In genomic region chr7:2638224-2638991, GRCh38 we compare ENCODE assay signal across 13 cellular contexts. TPM values are rescaled to one million over a fixed set of nuclear protein-coding genes. Genes with fewer than 3 reads are reported as not detected.
DNase-seq lines count a peak whose midpoint lies in the region; ATAC-seq and TF ChIP-seq lines count a peak whose summit lies in the region.
"Had no signal": no experiment of that assay in that cellular context is flagged by ENCODE, and none has a peak within 500 bp of the region (broad histone marks: within the 10 kb centered on the region; RNA-seq: fewer than 3 reads in every experiment).

No MANE protein-coding gene starts in this region.

- H3K9me3 ChIP-seq in BLaER1, result no peaks in the 10 kb centered on the region
- no peaks in the 10 kb centered on the region for H3K9me3 ChIP-seq in adrenal gland (replicated peaks in 1 of 3)
- H3K9me3 ChIP-seq in heart left ventricle, result no peaks in the 10 kb centered on the region
- no peaks in the 10 kb centered on the region for H3K9me3 ChIP-seq in gastrocnemius medialis
- H3K9me3 ChIP-seq: colonic mucosa had no signal

- peak overlapping the region; percentile 97 for H3K4me2 ChIP-seq in BLaER1

- peaks cover 95% of the 10 kb centered on the region for H4K20me1 ChIP-seq in BLaER1

- WGBS in adrenal gland, 4 donors, result 39 to 62% (median 50%) methylated on average over 16 to 34 of the region's 34 CpGs
- 42 to 61% (median 45%) methylated on average over 9 to 34 of the region's 34 CpGs for WGBS in heart left ventricle, 4 donors

- H3K9ac ChIP-seq in BLaER1, result peak overlapping the region; percentile 81

- ATAC-seq in heart left ventricle (peak in 3 of 4 donors; percentile 4 to 25 (median 19)), gastrocnemius medialis (peak; percentile 42 to 48), HG02852 (IDR thresholded peaks at IDR 0.05; ENCODE audit: unreplicated experiment) (no peak)

- TF ChIP-seq CTCF in adrenal gland (IDR thresholded peaks at IDR 0.05), result no peak
- TF ChIP-seq CTCF in heart left ventricle (IDR thresholded peaks at IDR 0.05), result no peak
- TF ChIP-seq CTCF in gastrocnemius medialis (IDR thresholded peaks at IDR 0.05 in 4 of 5, conservative IDR thresholded peaks at IDR 0.05 in 1 of 5), result no peak
- TF ChIP-seq CTCF in GM13977 (IDR thresholded peaks at IDR 0.05; ENCODE audit: extremely low read depth, insufficient read depth, missing control alignments), result no peak

- TF ChIP-seq POLR2A in adrenal gland (IDR thresholded peaks at IDR 0.05) (peak in 1 of 2 donors; percentile 35), heart left ventricle (IDR thresholded peaks at IDR 0.05) (no peak), gastrocnemius medialis (IDR thresholded peaks at IDR 0.05) (no peak)

- H3K4me3 ChIP-seq in BLaER1 (peak overlapping the region; percentile 59), adrenal gland (no peak overlapping the region), heart left ventricle (peak overlapping the region in 2 of 12 donors; percentile 15 to 35), gastrocnemius medialis (peak overlapping the region in 1 of 4 donors; percentile 2)
- H3K4me3 ChIP-seq: colonic mucosa had no signal

- in situ Hi-C loops in gastrocnemius medialis (cut with MboI; ENCODE audit: low sequenced_read_pairs in 4 of 4) (no loop called here), GM13977 (cut with MboI; ENCODE audit: low pct_unique_long_range_greater_than_20kb, low sequenced_read_pairs, unreplicated experiment) (no loop called here)

- peaks cover 50% of the 10 kb centered on the region for H3K36me3 ChIP-seq in BLaER1
- H3K36me3 ChIP-seq in adrenal gland (replicated peaks in 1 of 2), result no peaks in the 10 kb centered on the region
- H3K36me3 ChIP-seq in heart left ventricle, result peaks cover 0 to 6% (median 0%) of the 10 kb centered on the region in 9 donors
- H3K36me3 ChIP-seq in gastrocnemius medialis, result no peaks in the 10 kb centered on the region
- H3K36me3 ChIP-seq: colonic mucosa had no signal

- no peaks in the 10 kb centered on the region for H3K27me3 ChIP-seq in BLaER1
- H3K27me3 ChIP-seq in adrenal gland, result no peaks in the 10 kb centered on the region
- H3K27me3 ChIP-seq in heart left ventricle, result no peaks in the 10 kb centered on the region
- no peaks in the 10 kb centered on the region for H3K27me3 ChIP-seq in gastrocnemius medialis
- H3K27me3 ChIP-seq: colonic mucosa had no signal

- H3K4me1 ChIP-seq in BLaER1 (peaks cover 100% of the 10 kb centered on the region), adrenal gland (replicated peaks in 1 of 2) (peaks cover 87 to 91% of the 10 kb centered on the region in 2 donors), heart left ventricle (peaks cover 15 to 92% (median 81%) of the 10 kb centered on the region in 12 donors), gastrocnemius medialis (peaks cover 41 to 55% of the 10 kb centered on the region in 2 donors)

- H3K27ac ChIP-seq in BLaER1, result peak overlapping the region; percentile 97
- H3K27ac ChIP-seq in adrenal gland, result peak overlapping the region; percentile 60 to 98 (median 97)
- peak overlapping the region; percentile 49 to 95 (median 68) for H3K27ac ChIP-seq in heart left ventricle
- H3K27ac ChIP-seq in gastrocnemius medialis, result peak overlapping the region; percentile 51 to 63 (median 55)
- H3K27ac ChIP-seq: colonic mucosa, HL-60 had no signal

- DNase-seq in adrenal gland (peak; percentile 69 to 92 (median 86)), heart left ventricle (peak in 4 of 5 donors; percentile 70 to 84 (median 80)), gastrocnemius medialis (peak; percentile 48 to 81), GM13977 (ENCODE audit: low spot score) (no peak), NCI-H526 treated with DMSO at 0.1 percent for 48 hours (lab: John Stamatoyannopoulos, UW) (no peak)
- no peak for DNase-seq in activated CD4-positive, CD25-positive, alpha-beta regulatory T cell treated with anti-CD3 and anti-CD28 coated beads, Interleukin-2, amount 50 U/mL, for 72 hours
- DNase-seq: activated CD4-positive, alpha-beta T cell treated with anti-CD3 and anti-CD28 coated beads for 4 hours; colonic mucosa; DMS153 had no signal

- intact Hi-C loops in adrenal gland (cut with DNase I), result no loop called here
- intact Hi-C loops in heart left ventricle (cut with DNase I), result no loop called here
- intact Hi-C loops in gastrocnemius medialis (cut with DNase I; ENCODE audit: low total_unique reads), result no loop called here

RNA-seq across cellular contexts. Expression of gene TTYH3, which starts 6.6 kb away (rescaled TPM):
- total RNA-seq in adrenal gland, result 10 to 100 TPM; 34.8 to 86.3 (median 60.3) TPM
- polyA plus RNA-seq in adrenal gland, result 10 to 100 TPM in 2 of 3 donors, 1 to 10 TPM in 1; 5.4 to 38.4 (median 21.3) TPM
- total RNA-seq in heart left ventricle, result 100 to 1,000 TPM in 1 of 9 donors, 10 to 100 TPM in 7, 1 to 10 TPM in 1; 8.5 to 104 (median 12.8) TPM
- polyA plus RNA-seq in heart left ventricle, result 10 to 100 TPM in 1 of 2 donors, 1 to 10 TPM in 1; 5.7 to 14.8 TPM
- 10 to 100 TPM in 1 of 4 donors, 1 to 10 TPM in 3; 2.9 to 14.8 (median 5.2) TPM for total RNA-seq in gastrocnemius medialis

RNA-seq across cellular contexts. Expression of gene AMZ1, which starts 49.6 kb away (rescaled TPM):
- under 1 TPM in 2 of 8 donors, not detected in 6; 0.14 to 0.36 TPM for total RNA-seq in adrenal gland
- polyA plus RNA-seq in adrenal gland, result under 1 TPM; 0.07 to 0.32 (median 0.07) TPM
- under 1 TPM in 3 of 9 donors, not detected in 6; 0.05 to 0.48 (median 0.10) TPM for total RNA-seq in heart left ventricle
- under 1 TPM; 0.01 to 0.04 TPM for polyA plus RNA-seq in heart left ventricle
- total RNA-seq in gastrocnemius medialis, result not detected
- total RNA-seq: NCI-H460 had no signal

Comparison
In these comparisons a context has a peak if more than half of its experiments do, and no peak if none do; other contexts are left out.
1. DNase-seq: peak in adrenal gland (7 of 7), heart left ventricle (4 of 5) and gastrocnemius medialis (2 of 2); none in GM13977 (single experiment), activated CD4-positive, CD25-positive, alpha-beta regulatory T cell treated with anti-CD3 and anti-CD28 coated beads, Interleukin-2, amount 50 U/mL, for 72 hours (single experiment) and NCI-H526 treated with DMSO at 0.1 percent for 48 hours (single experiment).
2. Peak in every context shown above with its lines, with median percentiles within 50 percentile points of each other: H3K27ac ChIP-seq.